Comparison of ENCODE assay signal across 13 cellular contexts in genomic region chr1:102790997-102791396, GRCh38.
DNase-seq lines count a peak whose midpoint lies in the region; ATAC-seq and TF ChIP-seq lines count a peak whose summit lies in the region.
"Had no signal": no experiment of that assay in that cellular context is flagged by ENCODE, and none has a peak within 500 bp of the region (broad histone marks: within the 10 kb centered on the region; RNA-seq: fewer than 3 reads in every experiment).

No MANE protein-coding gene starts in this region.

- no peaks in the 10 kb centered on the region for H3K9me2 ChIP-seq in Loucy (replicated peaks; ENCODE audit: low read depth, low read length)

- CTCF ChIA-PET in GM10248 (lab: Yijun Ruan, JAX): no interaction called here

- H3F3A ChIP-seq in Loucy (ENCODE audit: low read depth): no peaks in the 10 kb centered on the region

- in situ Hi-C loops in astrocyte of the cerebellum (cut with HindIII; ENCODE audit: low sequenced_read_pairs): no loop called here

- no peak overlapping the region for H3K4me2 ChIP-seq in Loucy (ENCODE audit: low read depth, low read length, poor library complexity, severe bottlenecking)

- H4K20me1 ChIP-seq in Loucy (ENCODE audit: insufficient read depth, low read length, poor library complexity, severe bottlenecking): no peaks in the 10 kb centered on the region

- H3K4me1 Mint-ChIP-seq in nephron: no peaks in the 10 kb centered on the region
- H3K4me1 Mint-ChIP-seq in activated naive CD8-positive, alpha-beta T cell treated with anti-CD3 and anti-CD28 coated beads, Interleukin-2, amount 50 U/mL, for 24 hours: no peaks in the 10 kb centered on the region
- H3K4me1 Mint-ChIP-seq: stimulated activated memory B cell treated with anti-CD40 and anti-IgM and Interleukin-4, amounts not matched to agents 10 μg/mL and 1 μg/mL and 100 μg/mL, for 72 hours had no signal

- H3K27ac ChIP-seq in right lobe of liver: no peak overlapping the region

- H3K79me2 ChIP-seq in Loucy (ENCODE audit: insufficient read depth, low read length): no peaks in the 10 kb centered on the region

- H2AFZ ChIP-seq in Loucy (ENCODE audit: low read length): no peak overlapping the region

- peak; percentile 4 for TF ChIP-seq CTCF in GM10248 (IDR thresholded peaks at IDR 0.05; ENCODE audit: control extremely low read depth, extremely low read depth, low read depth, missing control alignments)
- peak; percentile 76 for TF ChIP-seq CTCF in Loucy (conservative IDR thresholded peaks at IDR 0.05; ENCODE audit: low read length)
- TF ChIP-seq CTCF in astrocyte of the cerebellum (IDR thresholded peaks at IDR 0.05; ENCODE audit: low read depth, low read length, missing control alignments): peak; percentile 31
- peak in 2 of 3 experiments; percentile 15 to 42 for TF ChIP-seq CTCF in nephron (IDR thresholded peaks at IDR 0.05; ENCODE audit: unreplicated experiment in 3 of 3)
- TF ChIP-seq CTCF in right lobe of liver (IDR thresholded peaks at IDR 0.05): no peak

- H3K27me3 Mint-ChIP-seq in nephron (ENCODE audit: low read depth): no peaks in the 10 kb centered on the region
- no peaks in the 10 kb centered on the region for H3K27me3 Mint-ChIP-seq in activated naive CD8-positive, alpha-beta T cell treated with anti-CD3 and anti-CD28 coated beads, Interleukin-2, amount 50 U/mL, for 24 hours
- H3K27me3 Mint-ChIP-seq: stimulated activated memory B cell treated with anti-CD40 and anti-IgM and Interleukin-4, amounts not matched to agents 10 μg/mL and 1 μg/mL and 100 μg/mL, for 72 hours had no signal

- H3K9ac ChIP-seq in Loucy (ENCODE audit: low read depth, low read length, poor library complexity, severe bottlenecking): no peak overlapping the region

- no peak for TF ChIP-seq POLR2A in right lobe of liver (IDR thresholded peaks at IDR 0.05)

- H3K9me3 Mint-ChIP-seq in nephron: no peaks in the 10 kb centered on the region
- H3K9me3 Mint-ChIP-seq in activated naive CD8-positive, alpha-beta T cell treated with anti-CD3 and anti-CD28 coated beads, Interleukin-2, amount 50 U/mL, for 24 hours: no peaks in the 10 kb centered on the region
- H3K9me3 Mint-ChIP-seq: stimulated activated memory B cell treated with anti-CD40 and anti-IgM and Interleukin-4, amounts not matched to agents 10 μg/mL and 1 μg/mL and 100 μg/mL, for 72 hours; WTC11 had no signal

- H3K4me1 ChIP-seq in Loucy (ENCODE audit: insufficient read depth, low read length, poor library complexity, severe bottlenecking) (no peaks in the 10 kb centered on the region), right lobe of liver (no peaks in the 10 kb centered on the region)

- H3K27me3 ChIP-seq in Loucy (ENCODE audit: insufficient read depth, low read length, poor library complexity, severe bottlenecking): no peaks in the 10 kb centered on the region
- no peaks in the 10 kb centered on the region for H3K27me3 ChIP-seq in right lobe of liver

- no peak overlapping the region for H3K4me3 Mint-ChIP-seq in nephron
- no peak overlapping the region for H3K4me3 Mint-ChIP-seq in activated naive CD8-positive, alpha-beta T cell treated with anti-CD3 and anti-CD28 coated beads, Interleukin-2, amount 50 U/mL, for 24 hours
- H3K4me3 Mint-ChIP-seq: stimulated activated memory B cell treated with anti-CD40 and anti-IgM and Interleukin-4, amounts not matched to agents 10 μg/mL and 1 μg/mL and 100 μg/mL, for 72 hours; WTC11 had no signal

- H3K9me3 ChIP-seq in Loucy (ENCODE audit: insufficient read depth, low read depth, low read length) (no peaks in the 10 kb centered on the region), right lobe of liver (no peaks in the 10 kb centered on the region)

- no peak for DNase-seq in GM10248 (ENCODE audit: extremely low spot score)
- DNase-seq in astrocyte of the cerebellum (ENCODE audit: low read depth): peak; percentile 2
- no peak for DNase-seq in right lobe of liver
- DNase-seq in activated naive CD8-positive, alpha-beta T cell treated with anti-CD3 and anti-CD28 coated beads, Interleukin-2, amount 50 U/mL, for 24 hours: no peak
- DNase-seq: activated T-cell treated with anti-CD3 and anti-CD28 coated beads, Interleukin-2, amount 50 U/mL, for 48 hours; islet precursor cell; NCI-H1417 treated with DMSO at 0.1 percent for 48 hours; RPMI8226 had no signal

- H3K36me3 Mint-ChIP-seq in nephron (ENCODE audit: low read depth): no peaks in the 10 kb centered on the region
- H3K36me3 Mint-ChIP-seq in activated naive CD8-positive, alpha-beta T cell treated with anti-CD3 and anti-CD28 coated beads, Interleukin-2, amount 50 U/mL, for 24 hours (ENCODE audit: low read depth): no peaks in the 10 kb centered on the region
- H3K36me3 Mint-ChIP-seq: stimulated activated memory B cell treated with anti-CD40 and anti-IgM and Interleukin-4, amounts not matched to agents 10 μg/mL and 1 μg/mL and 100 μg/mL, for 72 hours; WTC11 had no signal

- no peak for ATAC-seq in right lobe of liver
- ATAC-seq in GM21576 (IDR thresholded peaks at IDR 0.05; ENCODE audit: unreplicated experiment): no peak
- no peak for ATAC-seq in activated naive CD8-positive, alpha-beta T cell treated with anti-CD3 and anti-CD28 coated beads, Interleukin-2, amount 50 U/mL, for 24 hours
- ATAC-seq: stimulated activated memory B cell treated with anti-CD40 and anti-IgM and Interleukin-4, amounts not matched to agents 10 μg/mL and 1 μg/mL and 100 μg/mL, for 72 hours; WTC11 had no signal

- H3K27ac Mint-ChIP-seq in nephron: no peak overlapping the region
- no peak overlapping the region for H3K27ac Mint-ChIP-seq in activated naive CD8-positive, alpha-beta T cell treated with anti-CD3 and anti-CD28 coated beads, Interleukin-2, amount 50 U/mL, for 24 hours
- H3K27ac Mint-ChIP-seq: stimulated activated memory B cell treated with anti-CD40 and anti-IgM and Interleukin-4, amounts not matched to agents 10 μg/mL and 1 μg/mL and 100 μg/mL, for 72 hours; WTC11 had no signal

- intact Hi-C loops in right lobe of liver (cut with DNase I): no loop called here

- H3K4me3 ChIP-seq in Loucy (ENCODE audit: low read length, poor library complexity, severe bottlenecking) (no peak overlapping the region), astrocyte of the cerebellum (ENCODE audit: low read depth, low read length) (no peak overlapping the region), right lobe of liver (no peak overlapping the region)

- H3K36me3 ChIP-seq in Loucy (ENCODE audit: insufficient read depth, low read length) (no peaks in the 10 kb centered on the region), right lobe of liver (no peaks in the 10 kb centered on the region)

- POLR2A ChIA-PET in GM10248 (lab: Yijun Ruan, JAX): no interaction called here

Comparison
In these comparisons a context has a peak if more than half of its experiments do, and no peak if none do; other contexts are left out.
1. CTCF ChIP-seq: peak in GM10248 (single experiment), Loucy (single experiment), astrocyte of the cerebellum (single experiment) and nephron (2 of 3); none in right lobe of liver (0 of 4).